8 cellular contexts compared by ENCODE assay signal in the genomic region with DNA sequence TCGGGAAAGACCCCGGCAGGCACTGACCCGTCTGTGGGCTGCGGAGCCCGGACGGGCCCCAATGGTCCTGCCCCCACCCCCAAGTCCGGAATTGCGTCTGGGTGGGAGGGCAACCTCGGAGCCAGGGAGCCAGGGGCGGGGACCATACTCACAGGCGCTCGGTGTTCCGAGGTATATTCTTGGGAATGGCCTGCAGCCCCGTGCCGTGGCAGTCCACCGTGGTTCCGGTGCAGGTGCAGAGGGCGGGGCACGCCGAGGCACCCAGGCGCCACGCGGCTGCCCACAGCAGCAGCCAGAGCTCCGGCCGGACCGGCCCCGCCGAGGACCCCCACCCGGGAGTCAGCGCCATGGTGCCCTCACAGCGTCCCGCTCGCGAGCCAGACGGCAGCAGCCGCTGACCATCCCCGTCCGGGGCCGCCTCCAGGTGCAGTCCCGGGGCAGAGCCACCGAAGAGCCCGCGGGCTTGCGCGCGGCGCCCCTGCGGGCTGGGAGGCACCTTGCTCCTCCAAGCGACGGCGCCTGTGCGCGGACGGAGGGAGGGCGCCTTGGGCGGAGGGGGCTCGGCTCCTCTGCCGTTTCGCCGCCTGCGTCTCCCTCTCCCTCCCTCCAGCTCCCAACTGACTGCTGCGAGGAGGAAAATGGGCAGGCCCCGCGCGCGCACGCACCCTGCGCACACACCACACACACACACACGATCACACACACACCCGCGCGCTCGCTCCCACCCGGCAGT. TPM values are rescaled to one million over a fixed set of nuclear protein-coding genes. Genes with fewer than 3 reads are reported as not detected.
DNase-seq lines count a peak whose midpoint lies in the region; ATAC-seq and TF ChIP-seq lines count a peak whose summit lies in the region.

Gene SLIT1, minus strand, starts transcription at position 634 of the 733 bp plus-strand sequence. Its CDS starts 285 bp downstream, at position 349.

- H3K36me3 ChIP-seq in tibial nerve (no peaks in the 10 kb centered on the region), esophagus squamous epithelium (no peaks in the 10 kb centered on the region)

- TF ChIP-seq POLR2A in tibial nerve (IDR thresholded peaks at IDR 0.05) (no peak), esophagus squamous epithelium (IDR thresholded peaks at IDR 0.05) (no peak)

- intact Hi-C loops in esophagus squamous epithelium (cut with DNase I): no loop called here

- ATAC-seq in central memory CD8-positive, alpha-beta T cell (replicated peaks; ENCODE audit: extremely low read depth, poor library complexity, severe bottlenecking): no peak
- no peak for ATAC-seq in HG03460 (IDR thresholded peaks at IDR 0.05; ENCODE audit: unreplicated experiment)

- H3K27ac Mint-ChIP-seq in central memory CD8-positive, alpha-beta T cell (ENCODE audit: low read depth): no peak within 1 kb of the TSS
- H3K27ac Mint-ChIP-seq in nephron: no peak within 1 kb of the TSS

- peaks cover 12% of the 10 kb centered on the region for H3K4me1 Mint-ChIP-seq in central memory CD8-positive, alpha-beta T cell
- peaks cover 20% of the 10 kb centered on the region for H3K4me1 Mint-ChIP-seq in nephron

- H3K27me3 Mint-ChIP-seq in central memory CD8-positive, alpha-beta T cell: peaks cover 83% of the 10 kb centered on the region
- peaks cover 74% of the 10 kb centered on the region for H3K27me3 Mint-ChIP-seq in nephron (ENCODE audit: low read depth)

- TF ChIP-seq CTCF in nephron (IDR thresholded peaks at IDR 0.05; ENCODE audit: unreplicated experiment in 3 of 3): no peak
- no peak for TF ChIP-seq CTCF in tibial nerve (IDR thresholded peaks at IDR 0.05)
- no peak for TF ChIP-seq CTCF in esophagus squamous epithelium (IDR thresholded peaks at IDR 0.05)

- H3K4me3 ChIP-seq in tibial nerve: peak within 1 kb of the TSS in 2 of 4 donors; percentile 12 to 26
- peak within 1 kb of the TSS in 2 of 4 donors; percentile 20 to 50 for H3K4me3 ChIP-seq in esophagus squamous epithelium

- peak within 1 kb of the TSS; percentile 66 for H3K4me3 Mint-ChIP-seq in central memory CD8-positive, alpha-beta T cell
- peak within 1 kb of the TSS; percentile 82 to 84 (median 84) for H3K4me3 Mint-ChIP-seq in nephron

- H3K27me3 ChIP-seq in tibial nerve (peaks cover 0 to 43% of the 10 kb centered on the region in 2 donors), esophagus squamous epithelium (peaks cover 8 to 81% (median 11%) of the 10 kb centered on the region in 4 donors)

- no peaks in the 10 kb centered on the region for H3K36me3 Mint-ChIP-seq in central memory CD8-positive, alpha-beta T cell (ENCODE audit: insufficient read depth)
- H3K36me3 Mint-ChIP-seq in nephron (ENCODE audit: low read depth): no peaks in the 10 kb centered on the region

- H3K27ac ChIP-seq in tibial nerve: no peak within 1 kb of the TSS
- H3K27ac ChIP-seq in esophagus squamous epithelium: no peak within 1 kb of the TSS

- H3K4me1 ChIP-seq in tibial nerve (peaks cover 0 to 12% (median 4%) of the 10 kb centered on the region in 4 donors), esophagus squamous epithelium (peaks cover 9 to 14% (median 12%) of the 10 kb centered on the region in 3 donors)

- TF ChIP-seq EP300 in tibial nerve (IDR thresholded peaks at IDR 0.05): no peak

- no peaks in the 10 kb centered on the region for H3K9me3 Mint-ChIP-seq in central memory CD8-positive, alpha-beta T cell
- no peaks in the 10 kb centered on the region for H3K9me3 Mint-ChIP-seq in nephron

- H3K9me3 ChIP-seq in tibial nerve (no peaks in the 10 kb centered on the region), esophagus squamous epithelium (no peaks in the 10 kb centered on the region)

- peak; percentile 66 for DNase-seq in COLO668 (lab: John Stamatoyannopoulos, UW; ENCODE audit: unreplicated experiment)
- DNase-seq in NCI-H1092 (lab: John Stamatoyannopoulos, UW): peak; percentile 58
- DNase-seq in central memory CD8-positive, alpha-beta T cell (ENCODE audit: low spot score in 2 of 2): no peak
- no peak for DNase-seq in tibial nerve (ENCODE audit: low spot score in 2 of 2)
- DNase-seq in stimulated activated CD4-positive, alpha-beta T cell treated with anti-CD3 and anti-CD28 coated beads, Interleukin-4, amount 100 ng/mL, for 24 hours: no peak
- no peak for DNase-seq in esophagus squamous epithelium (lab: John Stamatoyannopoulos, UW)

- WGBS in tibial nerve, 2 donors: 2% methylated on average over 26 to 34 of the region's 74 CpGs
- WGBS in esophagus squamous epithelium, 2 donors: 0% methylated on average over 1 of the region's 74 CpGs; no CpG with 5 or more reads in 1 of the 2 donors

RNA-seq across cellular contexts. Expression of gene SLIT1, which starts in this region (rescaled TPM):
- total RNA-seq in tibial nerve (1 to 10 TPM in 2 of 4 donors, under 1 TPM in 2; 0.78 to 3.1 (median 1.3) TPM), esophagus squamous epithelium (not detected)

Comparison
In these comparisons a context has a peak if more than half of its experiments do, and no peak if none do; other contexts are left out.
1. DNase-seq: peak in COLO668 (single experiment) and NCI-H1092 (single experiment); none in central memory CD8-positive, alpha-beta T cell (0 of 2), tibial nerve (0 of 2), stimulated activated CD4-positive, alpha-beta T cell treated with anti-CD3 and anti-CD28 coated beads, Interleukin-4, amount 100 ng/mL, for 24 hours (single experiment) and esophagus squamous epithelium (single experiment).